In the genomic region with DNA sequence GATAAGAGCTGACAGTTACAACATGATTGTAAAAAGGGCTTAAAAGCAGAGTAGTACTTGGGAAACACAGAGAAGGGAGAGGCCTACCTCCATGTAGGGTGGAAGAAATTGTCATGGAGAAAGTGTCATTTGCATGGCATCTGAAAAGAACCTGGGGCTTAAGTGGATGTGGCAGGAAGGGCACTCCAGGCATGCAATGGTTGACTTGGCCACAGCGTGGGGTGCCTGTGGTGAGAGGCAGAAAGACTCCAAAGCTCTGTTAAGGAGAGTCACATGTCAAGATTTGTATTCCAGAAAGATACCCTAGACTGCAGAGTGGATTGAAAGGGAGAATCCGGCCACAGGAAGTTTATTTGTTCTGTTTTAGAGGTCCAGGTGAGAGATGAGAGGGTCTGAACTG, we compare ENCODE assay signal across 1 cellular context.
TF ChIP-seq lines count a peak whose summit lies in the region.

No MANE protein-coding gene starts in this region.

TF ChIP-seq in endothelial cell of umbilical vein, 7 proteins besides CTCF, POLR2A, EP300 and RAD21:
- TF ChIP-seq POLR2AphosphoS5 (IDR thresholded peaks at IDR 0.05; ENCODE audit: insufficient read depth, low read depth, low read length), result no peak
- TF ChIP-seq GATA2 (IDR thresholded peaks at IDR 0.05; ENCODE audit: insufficient read depth, insufficient read length, low read depth, low read length), result no peak
- no peak for TF ChIP-seq JUN (IDR thresholded peaks at IDR 0.05; ENCODE audit: borderline replicate concordance, insufficient read depth, insufficient read length, low read depth)
- no peak for TF ChIP-seq EZH2 (IDR thresholded peaks at IDR 0.05; ENCODE audit: borderline replicate concordance, low read depth, low read length, severe bottlenecking)
- TF ChIP-seq MYC (IDR thresholded peaks at IDR 0.05; ENCODE audit: low read depth, low read length), result no peak
- TF ChIP-seq FOS (IDR thresholded peaks at IDR 0.05; ENCODE audit: borderline replicate concordance, insufficient read depth, low read length), result no peak
- TF ChIP-seq, protein P1, sequence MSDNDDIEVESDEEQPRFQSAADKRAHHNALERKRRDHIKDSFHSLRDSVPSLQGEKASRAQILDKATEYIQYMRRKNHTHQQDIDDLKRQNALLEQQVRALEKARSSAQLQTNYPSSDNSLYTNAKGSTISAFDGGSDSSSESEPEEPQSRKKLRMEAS (IDR thresholded peaks at IDR 0.05; ENCODE audit: insufficient read depth, insufficient read length), result no peak
